In the genomic region with DNA sequence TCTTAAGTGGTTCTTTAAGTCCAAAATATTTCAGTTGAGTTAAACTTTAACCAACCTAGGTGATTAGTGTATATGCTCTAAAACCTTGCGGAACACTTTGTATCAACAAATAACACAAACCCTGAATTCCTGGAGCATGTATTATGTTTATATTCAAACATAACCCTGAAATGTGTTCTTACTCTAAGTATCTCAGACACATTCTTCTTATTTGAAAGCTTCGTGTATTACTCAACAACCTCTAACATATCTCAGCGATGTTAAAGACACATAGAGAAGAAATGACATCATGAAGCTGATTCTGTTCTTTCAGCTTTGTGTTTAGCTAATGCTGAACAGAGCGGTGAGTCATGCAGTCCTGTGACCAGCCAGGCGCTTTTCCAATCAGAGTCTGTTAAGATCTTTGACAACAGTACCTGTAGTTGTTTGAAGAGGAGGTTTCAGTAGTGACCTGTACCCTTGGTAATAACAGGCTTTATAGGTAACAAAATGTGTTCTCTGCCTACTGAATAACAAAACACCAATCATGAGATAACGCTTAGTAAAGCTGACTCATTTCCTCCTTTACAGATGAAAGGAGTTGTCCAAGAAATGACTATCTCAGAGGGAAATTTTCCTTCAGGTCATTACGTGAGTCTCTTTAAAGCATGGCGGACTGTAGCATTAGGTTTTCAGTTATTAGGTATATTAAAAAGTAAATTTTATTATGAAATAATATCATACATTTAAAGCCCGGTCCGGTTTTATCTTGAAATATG, we compare ENCODE assay signal across 8 cellular contexts.
DNase-seq lines count a peak whose midpoint lies in the region; ATAC-seq and TF ChIP-seq lines count a peak whose summit lies in the region.

No MANE protein-coding gene starts in this region.

- no peaks in the 10 kb centered on the region for H3K36me3 Mint-ChIP-seq in activated T-cell treated with anti-CD3 and anti-CD28 coated beads, Interleukin-2, amount 50 U/mL, for 4 hours (ENCODE audit: insufficient read depth)

- TF ChIP-seq CTCF in omental fat pad (IDR thresholded peaks at IDR 0.05), result no peak

- no peaks in the 10 kb centered on the region for H3K27me3 Mint-ChIP-seq in activated T-cell treated with anti-CD3 and anti-CD28 coated beads, Interleukin-2, amount 50 U/mL, for 4 hours (ENCODE audit: low read depth)

- H3K4me1 Mint-ChIP-seq in activated T-cell treated with anti-CD3 and anti-CD28 coated beads, Interleukin-2, amount 50 U/mL, for 4 hours (ENCODE audit: low read depth), result peaks cover 46% of the 10 kb centered on the region

- H3K4me3 Mint-ChIP-seq in activated T-cell treated with anti-CD3 and anti-CD28 coated beads, Interleukin-2, amount 50 U/mL, for 4 hours, result peak overlapping the region; percentile 45

- no peaks in the 10 kb centered on the region for H3K36me3 ChIP-seq in urinary bladder (ENCODE audit: insufficient read depth)

- peak; percentile 86 for ATAC-seq in HG02885 (IDR thresholded peaks at IDR 0.05; ENCODE audit: poor library complexity, unreplicated experiment)
- ATAC-seq in activated T-cell treated with anti-CD3 and anti-CD28 coated beads, Interleukin-2, amount 50 U/mL, for 4 hours, result peak; percentile 93
- peak; percentile 88 for ATAC-seq in omental fat pad (ENCODE audit: low FRiP score)

- WGBS in urinary bladder, result 28% methylated on average over 10 of the region's 10 CpGs

- H3K27ac ChIP-seq in urinary bladder (ENCODE audit: low read depth), result peak overlapping the region; percentile 74

- H3K4me1 ChIP-seq in urinary bladder (ENCODE audit: insufficient read depth), result no peaks in the 10 kb centered on the region

- peak; percentile 17 to 40 for DNase-seq in activated CD8-positive, alpha-beta memory T cell treated with anti-CD3 and anti-CD28 coated beads for 1 hour (ENCODE audit: extremely low read depth in 1 of 2, low read depth in 1 of 2)
- DNase-seq in activated CD8-positive, alpha-beta memory T cell treated with anti-CD3 and anti-CD28 coated beads, Interleukin-2, amount 50 U/mL, for 48 hours, result no peak
- DNase-seq in NCI-H226 (peak; percentile 93), fibroblast of peridontal ligament (ENCODE audit: extremely low read depth) (peak; percentile 99), omental fat pad (ENCODE audit: low spot score) (peak; percentile 72)
- DNase-seq in activated T-cell treated with anti-CD3 and anti-CD28 coated beads, Interleukin-2, amount 50 U/mL, for 4 hours, result peak; percentile 56

- H3K4me3 ChIP-seq in urinary bladder (ENCODE audit: low read depth, low read length), result no peak overlapping the region

- H3K9me3 Mint-ChIP-seq in activated T-cell treated with anti-CD3 and anti-CD28 coated beads, Interleukin-2, amount 50 U/mL, for 4 hours, result no peaks in the 10 kb centered on the region
